In genomic region chr7:42673951-42674350, GRCh38 we compare ENCODE assay signal across 24 cellular contexts.
"Had no signal": no experiment of that assay in that cellular context is flagged by ENCODE, and none has a peak within 500 bp of the region (broad histone marks: within the 10 kb centered on the region; RNA-seq: fewer than 3 reads in every experiment).

No MANE protein-coding gene starts in this region.

- H3K27ac Mint-ChIP-seq: activated CD4-positive, alpha-beta memory T cell treated with anti-CD3 and anti-CD28 coated beads, Interleukin-2, amount 10 ng/mL, durations not matched to agents 7 days and 5 days; activated CD4-positive, alpha-beta T cell treated with anti-CD3 and anti-CD28 coated beads, Interleukin-2, amount 10 ng/mL, durations not matched to agents 7 days and 5 days; activated naive CD4-positive, alpha-beta T cell treated with anti-CD3 and anti-CD28 coated beads, Interleukin-2, amount 50 U/mL, for 72 hours; natural killer cell treated with Interleukin-12 subunit alpha and Interleukin-12 subunit beta and Interleukin-15 and Interleukin-18, amount 100 ng/mL, for 72 hours; stimulated activated naive B cell treated with anti-CD40 and anti-IgM and Interleukin-4, amounts not matched to agents 10 μg/mL and 1 μg/mL and 100 μg/mL, for 72 hours; WTC11 had no signal

- H3K36me3 ChIP-seq: colonic mucosa, esophagus squamous epithelium, gastrocnemius medialis, tibial nerve had no signal

- H3K27me3 Mint-ChIP-seq: activated CD4-positive, alpha-beta memory T cell treated with anti-CD3 and anti-CD28 coated beads, Interleukin-2, amount 10 ng/mL, durations not matched to agents 7 days and 5 days had no signal

- H3K27me3 ChIP-seq: colonic mucosa, esophagus squamous epithelium, gastrocnemius medialis, hepatocyte, tibial nerve had no signal

- ATAC-seq: activated naive CD4-positive, alpha-beta T cell treated with anti-CD3 and anti-CD28 coated beads, Interleukin-2, amount 50 U/mL, for 72 hours; gastrocnemius medialis; left colon; natural killer cell treated with Interleukin-12 subunit alpha and Interleukin-12 subunit beta and Interleukin-15 and Interleukin-18, amount 100 ng/mL, for 72 hours; right cardiac atrium; stimulated activated naive B cell treated with anti-CD40 and anti-IgM and Interleukin-4, amounts not matched to agents 10 μg/mL and 1 μg/mL and 100 μg/mL, for 72 hours; WTC11 had no signal

- H3K79me2 ChIP-seq: hepatocyte had no signal

- H3K4me3 ChIP-seq: colonic mucosa, esophagus squamous epithelium, gastrocnemius medialis, hepatocyte, tibial nerve had no signal

- H3K27ac ChIP-seq: colonic mucosa, epithelial cell of prostate, esophagus squamous epithelium, gastrocnemius medialis, hepatocyte, tibial nerve had no signal

- H3K36me3 Mint-ChIP-seq: activated naive CD4-positive, alpha-beta T cell treated with anti-CD3 and anti-CD28 coated beads, Interleukin-2, amount 50 U/mL, for 72 hours; natural killer cell treated with Interleukin-12 subunit alpha and Interleukin-12 subunit beta and Interleukin-15 and Interleukin-18, amount 100 ng/mL, for 72 hours; stimulated activated naive B cell treated with anti-CD40 and anti-IgM and Interleukin-4, amounts not matched to agents 10 μg/mL and 1 μg/mL and 100 μg/mL, for 72 hours; WTC11 had no signal

- H3K4me3 Mint-ChIP-seq: activated CD4-positive, alpha-beta memory T cell treated with anti-CD3 and anti-CD28 coated beads, Interleukin-2, amount 10 ng/mL, durations not matched to agents 7 days and 5 days; activated CD4-positive, alpha-beta T cell treated with anti-CD3 and anti-CD28 coated beads, Interleukin-2, amount 10 ng/mL, durations not matched to agents 7 days and 5 days; natural killer cell treated with Interleukin-12 subunit alpha and Interleukin-12 subunit beta and Interleukin-15 and Interleukin-18, amount 100 ng/mL, for 72 hours; stimulated activated naive B cell treated with anti-CD40 and anti-IgM and Interleukin-4, amounts not matched to agents 10 μg/mL and 1 μg/mL and 100 μg/mL, for 72 hours; WTC11 had no signal

- H3K9me3 ChIP-seq: colonic mucosa, esophagus squamous epithelium, gastrocnemius medialis, tibial nerve had no signal

- H3K4me1 ChIP-seq: colonic mucosa, gastrocnemius medialis had no signal

- H3K4me1 Mint-ChIP-seq: activated CD4-positive, alpha-beta memory T cell treated with anti-CD3 and anti-CD28 coated beads, Interleukin-2, amount 10 ng/mL, durations not matched to agents 7 days and 5 days; activated CD4-positive, alpha-beta T cell treated with anti-CD3 and anti-CD28 coated beads, Interleukin-2, amount 10 ng/mL, durations not matched to agents 7 days and 5 days; stimulated activated naive B cell treated with anti-CD40 and anti-IgM and Interleukin-4, amounts not matched to agents 10 μg/mL and 1 μg/mL and 100 μg/mL, for 72 hours had no signal

- H3K9me3 Mint-ChIP-seq: activated CD4-positive, alpha-beta memory T cell treated with anti-CD3 and anti-CD28 coated beads, Interleukin-2, amount 10 ng/mL, durations not matched to agents 7 days and 5 days; activated CD4-positive, alpha-beta T cell treated with anti-CD3 and anti-CD28 coated beads, Interleukin-2, amount 10 ng/mL, durations not matched to agents 7 days and 5 days; natural killer cell treated with Interleukin-12 subunit alpha and Interleukin-12 subunit beta and Interleukin-15 and Interleukin-18, amount 100 ng/mL, for 72 hours; stimulated activated naive B cell treated with anti-CD40 and anti-IgM and Interleukin-4, amounts not matched to agents 10 μg/mL and 1 μg/mL and 100 μg/mL, for 72 hours had no signal

- H2AFZ ChIP-seq: hepatocyte had no signal

- H3K4me2 ChIP-seq: hepatocyte had no signal

- DNase-seq: activated CD4-positive, alpha-beta memory T cell treated with anti-CD3 and anti-CD28 coated beads, Interleukin-2, amount 10 ng/mL, durations not matched to agents 7 days and 5 days; activated CD4-positive, alpha-beta T cell treated with anti-CD3 and anti-CD28 coated beads for 1 hour; activated CD4-positive, alpha-beta T cell treated with anti-CD3 and anti-CD28 coated beads, Interleukin-2, amount 10 ng/mL, durations not matched to agents 7 days and 5 days; activated naive CD4-positive, alpha-beta T cell; activated T-cell treated with anti-CD3 and anti-CD28 coated beads, Interleukin-2, amount 50 U/mL, for 48 hours; anterior cingulate cortex; cerebellar nuclear complex; colonic mucosa; effector CD8-positive, alpha-beta T cell; esophagus squamous epithelium; gastrocnemius medialis; glutamatergic neuron; islet precursor cell; left colon; right cardiac atrium; stimulated activated CD4-positive, alpha-beta T cell treated with anti-CD3 and anti-CD28 coated beads, Interleukin-4, amount 100 ng/mL, for 24 hours; stimulated activated naive B cell treated with anti-CD40 and anti-IgM and Interleukin-4, amounts not matched to agents 10 μg/mL and 1 μg/mL and 100 μg/mL, for 72 hours; T-helper 2 cell had no signal
